ENCODE assay signal across 8 cellular contexts in the genomic region with DNA sequence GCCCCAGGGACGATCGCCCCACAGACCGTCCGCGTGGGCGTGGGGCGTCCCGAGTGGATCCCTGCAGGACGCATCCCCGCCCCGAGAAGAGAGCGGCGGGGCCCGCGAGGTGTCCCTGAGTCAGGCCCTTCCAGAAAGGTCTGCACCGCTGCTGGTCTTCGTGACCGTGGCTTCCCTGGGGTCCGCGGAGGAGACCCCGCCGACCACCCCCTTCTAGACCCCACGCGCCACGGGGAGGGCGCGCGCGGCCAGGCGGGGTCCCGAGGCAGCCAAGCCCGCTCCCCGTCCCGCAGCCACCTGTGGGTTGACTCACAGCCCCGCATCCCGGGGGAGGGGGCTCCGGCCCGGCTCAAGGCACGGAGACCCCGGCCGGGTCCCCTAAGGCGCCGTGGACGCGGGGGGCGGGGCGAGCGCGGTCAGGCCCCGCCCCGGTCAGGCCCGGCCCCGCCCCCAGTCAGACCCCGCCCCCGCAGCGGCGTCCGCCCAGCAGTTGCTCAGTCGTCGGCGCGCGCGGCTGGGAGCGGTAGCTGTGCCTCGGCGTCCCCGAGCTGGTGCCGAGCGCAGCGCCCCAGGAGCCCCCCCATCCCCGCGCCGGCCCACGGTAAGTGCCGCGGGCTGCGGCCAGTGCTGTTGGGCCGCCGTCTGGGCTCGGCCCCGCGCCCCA. TPM values are rescaled to one million over a fixed set of nuclear protein-coding genes. Genes with fewer than 3 reads are reported as not detected.
A peak's percentile ranks its signal among the peaks of the same experiment; 100 is the strongest.
DNase-seq lines count a peak whose midpoint lies in the region; ATAC-seq, FAIRE-seq and TF ChIP-seq lines count a peak whose summit lies in the region.

Gene BAIAP3, plus strand, starts transcription at position 497 of the 664 bp plus-strand sequence. CDS start 4,905 bp downstream, outside the sequence.

- no peaks in the 10 kb centered on the region for H3K9me3 ChIP-seq in right cardiac atrium (ENCODE audit: control insufficient read depth, low read length)
- H3K9me3 ChIP-seq in small intestine (ENCODE audit: control insufficient read depth, low read depth): peaks cover 3% of the 10 kb centered on the region

- no peaks in the 10 kb centered on the region for H3K36me3 ChIP-seq in small intestine (ENCODE audit: control insufficient read depth in 2 of 2, insufficient read depth in 2 of 2, low read length in 2 of 2)

- H3K4me3 ChIP-seq in right cardiac atrium (ENCODE audit: low read length): peak within 1 kb of the TSS; percentile 49
- peak within 1 kb of the TSS; percentile 34 to 48 for H3K4me3 ChIP-seq in small intestine (ENCODE audit: low read depth in 1 of 2, low read length in 2 of 2)

- no peak for FAIRE-seq in small intestine (lab: Jason Lieb, UNC)

- DNase-seq in NAMALWA (ENCODE audit: low spot score): peak; percentile 45
- peak; percentile 35 for DNase-seq in activated gamma-delta T cell treated with anti-CD3 and anti-CD28 coated beads, Interleukin-2, amount 50 U/mL, for 16 hours (ENCODE audit: low read depth)
- peak in 2 of 3 donors; percentile 48 to 79 for DNase-seq in right cardiac atrium
- DNase-seq in small intestine: peak; percentile 43
- DNase-seq in islet precursor cell: no peak

- H3K4me1 ChIP-seq in right cardiac atrium (ENCODE audit: control insufficient read depth, insufficient read depth, low read length): no peaks in the 10 kb centered on the region
- H3K4me1 ChIP-seq in small intestine (ENCODE audit: control insufficient read depth in 2 of 2, insufficient read depth in 1 of 2, low read depth in 1 of 2, low read length in 1 of 2): peaks cover 0 to 3% of the 10 kb centered on the region in 2 donors

- ATAC-seq in right cardiac atrium (peak; percentile 47 to 74), GM21786 (IDR thresholded peaks at IDR 0.05; ENCODE audit: unreplicated experiment) (no peak), HG03025 (IDR thresholded peaks at IDR 0.05; ENCODE audit: low FRiP score, unreplicated experiment) (no peak)

- H3K27me3 ChIP-seq in right cardiac atrium (ENCODE audit: control insufficient read depth, insufficient read depth): no peaks in the 10 kb centered on the region
- peaks cover 4 to 8% of the 10 kb centered on the region in 2 donors for H3K27me3 ChIP-seq in small intestine (ENCODE audit: control insufficient read depth in 2 of 2, insufficient read depth in 2 of 2, low read length in 2 of 2)

- H3K27ac ChIP-seq in C4-2B (peak within 1 kb of the TSS; percentile 69; the same call in 1 of the 2 replicates), right cardiac atrium (ENCODE audit: low read length) (no peak within 1 kb of the TSS), small intestine (ENCODE audit: low read depth in 1 of 2, low read length in 1 of 2) (peak within 1 kb of the TSS in 1 of 2 donors; percentile 43)

- intact Hi-C loops in right cardiac atrium (cut with DNase I): loop anchor here in 1 of 4 donors (10.0 kb wide), 1 partner anchor 62 kb away; no protein-coding TSS in a partner anchor

- 4% methylated on average over 83 of the region's 83 CpGs for WGBS in right cardiac atrium
- WGBS in small intestine, 3 donors: 3 to 7% (median 3%) methylated on average over 38 to 83 of the region's 83 CpGs

- TF ChIP-seq CTCF in C4-2B (conservative IDR thresholded peaks at IDR 0.05): no peak

RNA-seq across cellular contexts. Expression of gene BAIAP3, which starts in this region (rescaled TPM):
- total RNA-seq in right cardiac atrium: 1 to 10 TPM in 3 of 4 donors, under 1 TPM in 1; 0.53 to 2.7 (median 2.0) TPM
- 1.6 TPM for polyA plus RNA-seq in right cardiac atrium
- 10 to 100 TPM in 1 of 3 donors, 1 to 10 TPM in 2; 4.5 to 10.5 (median 6.5) TPM for polyA plus RNA-seq in small intestine

Comparison
In these comparisons a context has a peak if more than half of its experiments do, and no peak if none do; other contexts are left out.
1. ATAC-seq: peak in right cardiac atrium (2 of 2); none in GM21786 (single experiment) and HG03025 (single experiment).